ENCODE assay signal across 22 cellular contexts in genomic region chr2:129152514-129152913, GRCh38.
DNase-seq lines count a peak whose midpoint lies in the region; ATAC-seq, FAIRE-seq and TF ChIP-seq lines count a peak whose summit lies in the region.
"Had no signal": no experiment of that assay in that cellular context is flagged by ENCODE, and none has a peak within 500 bp of the region (broad histone marks: within the 10 kb centered on the region; RNA-seq: fewer than 3 reads in every experiment).

No MANE protein-coding gene starts in this region.

- 89% methylated on average over 1 of the region's 1 CpG; no CpG with 5 or more reads in 1 of the 2 experiments for WGBS in H1 (ENCODE audit: extremely low coverage in 1 of 2, insufficient coverage in 1 of 2, insufficient read length in 1 of 2, insufficient replicate concordance in 2 of 2, low coverage in 1 of 2, low lambda C conversion rate in 2 of 2, missing lambda C conversion rate in 1 of 2), 2 experiments
- 0 to 8% methylated on average over 1 of the region's 1 CpG for WGBS in aorta, 2 donors

- H3K27me3 ChIP-seq in Loucy (ENCODE audit: insufficient read depth, low read length, poor library complexity, severe bottlenecking), result no peaks in the 10 kb centered on the region
- H3K27me3 ChIP-seq in H1 (replicated peaks in 1 of 4; ENCODE audit: control insufficient read depth in 3 of 4, extremely low read depth in 1 of 4, insufficient read depth in 3 of 4, low read length in 3 of 4), result no peaks in the 10 kb centered on the region
- H3K27me3 ChIP-seq in aorta (ENCODE audit: control insufficient read depth in 1 of 2, insufficient read depth in 2 of 2, low read length in 1 of 2), result no peaks in the 10 kb centered on the region
- H3K27me3 ChIP-seq: BE2C had no signal

- H3K18ac ChIP-seq in H1 (ENCODE audit: extremely low read depth, low read length), result no peak overlapping the region

- no peak overlapping the region for H3K23ac ChIP-seq in H1 (ENCODE audit: insufficient read length)

- peaks cover 9% of the 10 kb centered on the region for H3K36me3 Mint-ChIP-seq in mesothelial cell of epicardium
- H3K36me3 Mint-ChIP-seq: CD4-positive, CD25-positive, alpha-beta regulatory T cell; IgD-negative memory B cell had no signal

- no peak for DNase-seq in H1 (ENCODE audit: low read depth in 1 of 2, low spot score in 2 of 2)
- DNase-seq in mesothelial cell of epicardium (ENCODE audit: low spot score in 2 of 2, unreplicated experiment in 2 of 2), result no peak
- DNase-seq in NCI-H1694 (lab: John Stamatoyannopoulos, UW), result no peak
- no peak for DNase-seq in aorta
- no peak for DNase-seq in glomerular visceral epithelial cell (ENCODE audit: extremely low spot score)
- DNase-seq: ACHN; BE2C; C1 segment of cervical spinal cord; Caco-2; CD4-positive, CD25-positive, alpha-beta regulatory T cell; GDM1; HFFc6; KBM-7 had no signal

- H2AK5ac ChIP-seq in H1 (ENCODE audit: low read depth, low read length), result no peak overlapping the region

- H3K27ac ChIP-seq in H1 (ENCODE audit: low read depth, low read length), result no peak overlapping the region
- no peak overlapping the region for H3K27ac ChIP-seq in aorta (ENCODE audit: low read depth in 1 of 2, low read length in 2 of 2)

- peaks cover 21% of the 10 kb centered on the region for H3K4me1 Mint-ChIP-seq in mesothelial cell of epicardium
- H3K4me1 Mint-ChIP-seq: CD4-positive, CD25-positive, alpha-beta regulatory T cell; IgD-negative memory B cell had no signal

- TF ChIP-seq POLR2A in H1 (IDR thresholded peaks at IDR 0.05; ENCODE audit: control extremely low read depth in 1 of 2, low read depth in 2 of 2, low read length in 2 of 2), result no peak

- TF ChIP-seq RAD21 in H1 (IDR thresholded peaks at IDR 0.05 in 1 of 2, conservative IDR thresholded peaks at IDR 0.05 in 1 of 2; ENCODE audit: low read depth in 2 of 2, low read length in 2 of 2), result no peak

- H3F3A ChIP-seq in Loucy (ENCODE audit: low read depth), result no peaks in the 10 kb centered on the region

- CTCF ChIA-PET in H1 (lab: Charles Lee; ENCODE audit: partially characterized antibody), result interaction anchor here (1.0 kb wide), 1 partner anchor 397 kb away, joined by 3 read pairs; no protein-coding TSS in a partner anchor

- FAIRE-seq in H1 (lab: Jason Lieb, UNC), result no peak
- FAIRE-seq: A204.1, D721Med, GM19239, H54, HepG2 had no signal

- intact Hi-C loops in aorta (cut with DNase I), result no loop called here

- H4K91ac ChIP-seq in H1 (replicated peaks; ENCODE audit: insufficient read length, low read length), result no peak overlapping the region

- H2AFZ ChIP-seq in Loucy (ENCODE audit: low read length) (peak overlapping the region; percentile 74), H1 (ENCODE audit: low read length) (peak overlapping the region; percentile 47; the same call in 1 of the 2 replicates)

- H4K5ac ChIP-seq in H1 (ENCODE audit: insufficient read length, low read depth, low read length), result no peak overlapping the region

- H3K9ac ChIP-seq in Loucy (ENCODE audit: low read depth, low read length, poor library complexity, severe bottlenecking) (peak overlapping the region; percentile 13), H1 (replicated peaks in 1 of 4; ENCODE audit: extremely low read depth in 1 of 4, low read depth in 3 of 4, low read length in 3 of 4) (no peak overlapping the region)

- H3K79me2 ChIP-seq in Loucy (ENCODE audit: insufficient read depth, low read length), result no peaks in the 10 kb centered on the region
- no peaks in the 10 kb centered on the region for H3K79me2 ChIP-seq in H1 (ENCODE audit: control insufficient read depth in 1 of 2, insufficient read depth in 2 of 2, low read length in 2 of 2)

- H3K4me3 Mint-ChIP-seq in mesothelial cell of epicardium, result no peak overlapping the region
- H3K4me3 Mint-ChIP-seq: CD4-positive, CD25-positive, alpha-beta regulatory T cell; HFFc6; IgD-negative memory B cell had no signal

- H2BK15ac ChIP-seq in H1 (ENCODE audit: low read length), result no peak overlapping the region

- H3K14ac ChIP-seq in H1 (ENCODE audit: insufficient read length), result no peak overlapping the region

- peak overlapping the region; percentile 65 for H3K27ac Mint-ChIP-seq in mesothelial cell of epicardium
- H3K27ac Mint-ChIP-seq: CD4-positive, CD25-positive, alpha-beta regulatory T cell; HFFc6; IgD-negative memory B cell had no signal

- no peak for TF ChIP-seq CTCF in Loucy (conservative IDR thresholded peaks at IDR 0.05; ENCODE audit: low read length)
- no peak for TF ChIP-seq CTCF in H1 (IDR thresholded peaks at IDR 0.05; ENCODE audit: control extremely low read depth in 1 of 3, insufficient read depth in 1 of 3, low read depth in 1 of 3, low read length in 3 of 3)
- TF ChIP-seq CTCF in mesothelial cell of epicardium (IDR thresholded peaks at IDR 0.05; ENCODE audit: unreplicated experiment), result no peak

- no peak for TF ChIP-seq EP300 in H1 (IDR thresholded peaks at IDR 0.05; ENCODE audit: borderline replicate concordance in 1 of 2, low read depth in 2 of 2, low read length in 2 of 2)

- H2BK120ac ChIP-seq in H1 (replicated peaks; ENCODE audit: low read depth, low read length), result no peak overlapping the region

- H3K9me3 ChIP-seq in Loucy (ENCODE audit: insufficient read depth, low read depth, low read length), result peaks cover 11% of the 10 kb centered on the region; the same call in 1 of the 2 replicates
- no peaks in the 10 kb centered on the region for H3K9me3 ChIP-seq in H1 (ENCODE audit: insufficient read depth in 2 of 2, low read depth in 1 of 2, low read length in 1 of 2)
- H3K9me3 ChIP-seq in aorta (ENCODE audit: control insufficient read depth, low read length), result no peaks in the 10 kb centered on the region
- H3K9me3 ChIP-seq: BE2C had no signal

- H3K9me2 ChIP-seq in Loucy (replicated peaks; ENCODE audit: low read depth, low read length), result no peaks in the 10 kb centered on the region

- H2BK12ac ChIP-seq in H1 (ENCODE audit: low read depth, low read length), result no peak overlapping the region

- H2BK20ac ChIP-seq in H1 (ENCODE audit: low read length), result no peak overlapping the region

- H3K27me3 Mint-ChIP-seq in mesothelial cell of epicardium (ENCODE audit: low read depth), result no peaks in the 10 kb centered on the region

- H3K4me2 ChIP-seq in Loucy (ENCODE audit: low read depth, low read length, poor library complexity, severe bottlenecking) (no peak overlapping the region), H1 (ENCODE audit: insufficient read depth in 1 of 2, low read depth in 2 of 2, low read length in 2 of 2) (no peak overlapping the region)

- H3K4me3 ChIP-seq in Loucy (ENCODE audit: low read length, poor library complexity, severe bottlenecking) (no peak overlapping the region), H1 (ENCODE audit: extremely low read depth in 1 of 4, insufficient read depth in 2 of 4, low read depth in 3 of 4, low read length in 4 of 4) (no peak overlapping the region), aorta (ENCODE audit: low read length in 2 of 2) (no peak overlapping the region)

- H3K56ac ChIP-seq in H1 (replicated peaks; ENCODE audit: insufficient read length, low read depth, low read length), result no peak overlapping the region

- no peaks in the 10 kb centered on the region for H3K36me3 ChIP-seq in Loucy (ENCODE audit: insufficient read depth, low read length)
- no peaks in the 10 kb centered on the region for H3K36me3 ChIP-seq in H1 (ENCODE audit: control insufficient read depth in 2 of 4, insufficient read depth in 4 of 4, low read length in 3 of 4)
- no peaks in the 10 kb centered on the region for H3K36me3 ChIP-seq in aorta (ENCODE audit: control insufficient read depth in 1 of 2, insufficient read depth in 2 of 2, low read length in 1 of 2)
- H3K36me3 ChIP-seq: BE2C had no signal

- POLR2A ChIA-PET in H1 (lab: Charles Lee; ENCODE audit: partially characterized antibody), result no interaction called here

- no peaks in the 10 kb centered on the region for H4K20me1 ChIP-seq in Loucy (ENCODE audit: insufficient read depth, low read length, poor library complexity, severe bottlenecking)
- no peaks in the 10 kb centered on the region for H4K20me1 ChIP-seq in H1 (replicated peaks in 1 of 2; ENCODE audit: control insufficient read depth in 1 of 2, insufficient read depth in 2 of 2, low read length in 2 of 2)

- no peak overlapping the region for H2BK5ac ChIP-seq in H1 (ENCODE audit: low read depth, low read length)

- no peak overlapping the region for H3K4ac ChIP-seq in H1 (replicated peaks; ENCODE audit: insufficient read length, low read depth, low read length)

- H3K23me2 ChIP-seq in H1 (ENCODE audit: low read depth, low read length), result no peaks in the 10 kb centered on the region

- no peak overlapping the region for H4K8ac ChIP-seq in H1 (ENCODE audit: extremely low read depth, insufficient read depth, low read length)

- H3K4me1 ChIP-seq in Loucy (ENCODE audit: insufficient read depth, low read length, poor library complexity, severe bottlenecking) (peaks cover 23% of the 10 kb centered on the region), H1 (replicated peaks in 1 of 4; ENCODE audit: control insufficient read depth in 3 of 4, insufficient read depth in 4 of 4, low read length in 3 of 4) (no peaks in the 10 kb centered on the region), aorta (ENCODE audit: control insufficient read depth in 1 of 2, insufficient read depth in 2 of 2, low read length in 2 of 2) (peaks cover 0 to 4% of the 10 kb centered on the region in 2 donors)
- H3K4me1 ChIP-seq: BE2C had no signal

- ATAC-seq in aorta (ENCODE audit: low FRiP score) (no peak), HG03432 (IDR thresholded peaks at IDR 0.05; ENCODE audit: unreplicated experiment) (no peak)
- ATAC-seq: HCT116, HepG2 had no signal

- no peaks in the 10 kb centered on the region for H3K79me1 ChIP-seq in H1 (ENCODE audit: low read depth, low read length)

- peaks cover 25% of the 10 kb centered on the region for H3K9me3 Mint-ChIP-seq in mesothelial cell of epicardium

TF ChIP-seq in H1, 55 proteins besides CTCF, POLR2A, EP300 and RAD21:
- TF ChIP-seq HDAC2 (IDR thresholded peaks at IDR 0.05; ENCODE audit: borderline replicate concordance in 1 of 2, low read depth in 2 of 2, low read length in 2 of 2) (no peak), CBX5 (IDR thresholded peaks at IDR 0.05; ENCODE audit: low read depth, low read length) (no peak), CREB1 (IDR thresholded peaks at IDR 0.05) (no peak), GTF2F1 (IDR thresholded peaks at IDR 0.05; ENCODE audit: borderline replicate concordance, low read depth, low read length) (no peak)
